14 cellular contexts compared by ENCODE assay signal in genomic region chr22:47835726-47836125, GRCh38.
DNase-seq lines count a peak whose midpoint lies in the region; ATAC-seq, FAIRE-seq and TF ChIP-seq lines count a peak whose summit lies in the region.
"Had no signal": no experiment of that assay in that cellular context is flagged by ENCODE, and none has a peak within 500 bp of the region (broad histone marks: within the 10 kb centered on the region; RNA-seq: fewer than 3 reads in every experiment).

No MANE protein-coding gene starts in this region.

- no peaks in the 10 kb centered on the region for H3K27me3 ChIP-seq in WERI-Rb-1 (ENCODE audit: insufficient read depth, low read depth, severe bottlenecking)

- no peak overlapping the region for H3K27ac Mint-ChIP-seq in activated naive CD4-positive, alpha-beta T cell treated with anti-CD3 and anti-CD28 coated beads, Interleukin-2, amount 50 U/mL, for 72 hours
- H3K27ac Mint-ChIP-seq: activated naive CD4-positive, alpha-beta T cell treated with anti-CD3 and anti-CD28 coated beads, Interleukin-2, amount 50 U/mL, for 24 hours had no signal

- TF ChIP-seq CTCF in foreskin fibroblast (IDR thresholded peaks at IDR 0.05; ENCODE audit: low read depth, low read length) (no peak), WERI-Rb-1 (IDR thresholded peaks at IDR 0.05; ENCODE audit: low read depth, low read length) (no peak)

- no peak for TF ChIP-seq POLR2A in H54 (IDR thresholded peaks at IDR 0.05; ENCODE audit: low read depth, low read length)

- H3K36me3 ChIP-seq in WERI-Rb-1, result no peaks in the 10 kb centered on the region

- no peak overlapping the region for H3K4me3 ChIP-seq in foreskin fibroblast (ENCODE audit: low read depth in 1 of 2, low read length in 2 of 2)
- H3K4me3 ChIP-seq in WERI-Rb-1 (ENCODE audit: low read depth, low read length), result no peak overlapping the region

- H3K36me3 Mint-ChIP-seq in activated naive CD4-positive, alpha-beta T cell treated with anti-CD3 and anti-CD28 coated beads, Interleukin-2, amount 50 U/mL, for 72 hours, result no peaks in the 10 kb centered on the region
- H3K36me3 Mint-ChIP-seq: activated naive CD4-positive, alpha-beta T cell treated with anti-CD3 and anti-CD28 coated beads, Interleukin-2, amount 50 U/mL, for 24 hours had no signal

- H3K27ac ChIP-seq in WERI-Rb-1, result no peak overlapping the region

- no peaks in the 10 kb centered on the region for H3K9me3 Mint-ChIP-seq in activated naive CD4-positive, alpha-beta T cell treated with anti-CD3 and anti-CD28 coated beads, Interleukin-2, amount 50 U/mL, for 72 hours
- H3K9me3 Mint-ChIP-seq: activated naive CD4-positive, alpha-beta T cell treated with anti-CD3 and anti-CD28 coated beads, Interleukin-2, amount 50 U/mL, for 24 hours had no signal

- FAIRE-seq in H54 (lab: Jason Lieb, UNC), result peak; percentile 96
- FAIRE-seq: G401.6 had no signal

- no peaks in the 10 kb centered on the region for H3K9me3 ChIP-seq in WERI-Rb-1 (ENCODE audit: severe bottlenecking)

- DNase-seq in A172 (ENCODE audit: low spot score) (peak; percentile 79), H54 (ENCODE audit: insufficient read length, low spot score) (peak; percentile 38), foreskin fibroblast (peak; percentile 9 to 40), DMS53 (lab: John Stamatoyannopoulos, UW) (no peak), WERI-Rb-1 (no peak), C1 segment of cervical spinal cord (lab: John Stamatoyannopoulos, UW) (no peak)
- DNase-seq in activated naive CD4-positive, alpha-beta T cell treated with anti-CD3 and anti-CD28 coated beads, Interleukin-2, amount 50 U/mL, for 72 hours (ENCODE audit: low spot score in 2 of 2), result no peak
- DNase-seq: activated CD8-positive, alpha-beta memory T cell treated with anti-CD3 and anti-CD28 coated beads for 24 hours; midbrain; NCI-H187; T-helper 9 cell had no signal

- ATAC-seq in SK-N-SH treated with all-trans-retinoic acid at 6 μM for 48 hours, result peak; percentile 84
- no peak for ATAC-seq in activated naive CD4-positive, alpha-beta T cell treated with anti-CD3 and anti-CD28 coated beads, Interleukin-2, amount 50 U/mL, for 72 hours

TF ChIP-seq in SK-N-SH treated with all-trans-retinoic acid at 6 μM for 48 hours, 23 proteins besides CTCF, POLR2A, EP300 and RAD21:
- no peak for TF ChIP-seq ZNF8 (CRISPR knock-in tag; IDR thresholded peaks at IDR 0.05)
- no peak for TF ChIP-seq ZC3H10 (CRISPR knock-in tag; IDR thresholded peaks at IDR 0.05)
- no peak for TF ChIP-seq TSHZ2 (CRISPR knock-in tag; IDR thresholded peaks at IDR 0.05)
- TF ChIP-seq ZNF565 (CRISPR knock-in tag; conservative IDR thresholded peaks at IDR 0.05; ENCODE audit: low read depth), result no peak
- TF ChIP-seq CSDC2 (CRISPR knock-in tag; IDR thresholded peaks at IDR 0.05), result no peak
- TF ChIP-seq, protein P1, sequence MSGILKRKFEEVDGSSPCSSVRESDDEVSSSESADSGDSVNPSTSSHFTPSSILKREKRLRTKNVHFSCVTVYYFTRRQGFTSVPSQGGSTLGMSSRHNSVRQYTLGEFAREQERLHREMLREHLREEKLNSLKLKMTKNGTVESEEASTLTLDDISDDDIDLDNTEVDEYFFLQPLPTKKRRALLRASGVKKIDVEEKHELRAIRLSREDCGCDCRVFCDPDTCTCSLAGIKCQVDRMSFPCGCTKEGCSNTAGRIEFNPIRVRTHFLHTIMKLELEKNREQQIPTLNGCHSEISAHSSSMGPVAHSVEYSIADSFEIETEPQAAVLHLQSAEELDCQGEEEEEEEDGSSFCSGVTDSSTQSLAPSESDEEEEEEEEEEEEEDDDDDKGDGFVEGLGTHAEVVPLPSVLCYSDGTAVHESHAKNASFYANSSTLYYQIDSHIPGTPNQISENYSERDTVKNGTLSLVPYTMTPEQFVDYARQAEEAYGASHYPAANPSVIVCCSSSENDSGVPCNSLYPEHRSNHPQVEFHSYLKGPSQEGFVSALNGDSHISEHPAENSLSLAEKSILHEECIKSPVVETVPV (CRISPR knock-in tag; IDR thresholded peaks at IDR 0.05), result no peak
- TF ChIP-seq, protein P2, sequence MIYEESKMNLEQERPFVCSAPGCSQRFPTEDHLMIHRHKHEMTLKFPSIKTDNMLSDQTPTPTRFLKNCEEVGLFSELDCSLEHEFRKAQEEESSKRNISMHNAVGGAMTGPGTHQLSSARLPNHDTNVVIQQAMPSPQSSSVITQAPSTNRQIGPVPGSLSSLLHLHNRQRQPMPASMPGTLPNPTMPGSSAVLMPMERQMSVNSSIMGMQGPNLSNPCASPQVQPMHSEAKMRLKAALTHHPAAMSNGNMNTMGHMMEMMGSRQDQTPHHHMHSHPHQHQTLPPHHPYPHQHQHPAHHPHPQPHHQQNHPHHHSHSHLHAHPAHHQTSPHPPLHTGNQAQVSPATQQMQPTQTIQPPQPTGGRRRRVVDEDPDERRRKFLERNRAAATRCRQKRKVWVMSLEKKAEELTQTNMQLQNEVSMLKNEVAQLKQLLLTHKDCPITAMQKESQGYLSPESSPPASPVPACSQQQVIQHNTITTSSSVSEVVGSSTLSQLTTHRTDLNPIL (CRISPR knock-in tag; IDR thresholded peaks at IDR 0.05; ENCODE audit: low read depth), result no peak
- TF ChIP-seq ESRRG (CRISPR knock-in tag; IDR thresholded peaks at IDR 0.05), result no peak
- TF ChIP-seq ZFP3 (CRISPR knock-in tag; IDR thresholded peaks at IDR 0.05), result no peak
- TF ChIP-seq SNAI2 (CRISPR knock-in tag; IDR thresholded peaks at IDR 0.05), result no peak
- no peak for TF ChIP-seq GLIS3 (CRISPR knock-in tag; IDR thresholded peaks at IDR 0.05)
- TF ChIP-seq RARB (CRISPR knock-in tag; IDR thresholded peaks at IDR 0.05), result no peak
- TF ChIP-seq OSR1 (CRISPR knock-in tag; IDR thresholded peaks at IDR 0.05), result no peak
- TF ChIP-seq BACH2 (CRISPR knock-in tag; IDR thresholded peaks at IDR 0.05; ENCODE audit: borderline replicate concordance), result no peak
- no peak for TF ChIP-seq PPARA (CRISPR knock-in tag; IDR thresholded peaks at IDR 0.05; ENCODE audit: borderline replicate concordance)
- TF ChIP-seq TCF4 (CRISPR knock-in tag; IDR thresholded peaks at IDR 0.05; ENCODE audit: borderline replicate concordance), result no peak
- TF ChIP-seq TOX (CRISPR knock-in tag; IDR thresholded peaks at IDR 0.05; ENCODE audit: borderline replicate concordance), result no peak
- TF ChIP-seq ISL1 (CRISPR knock-in tag; IDR thresholded peaks at IDR 0.05), result no peak

Comparison
In these comparisons a context has a peak if more than half of its experiments do, and no peak if none do; other contexts are left out.
1. DNase-seq: peak in A172 (single experiment), H54 (single experiment) and foreskin fibroblast (2 of 2); none in DMS53 (single experiment), activated naive CD4-positive, alpha-beta T cell treated with anti-CD3 and anti-CD28 coated beads, Interleukin-2, amount 50 U/mL, for 72 hours (0 of 2), WERI-Rb-1 (single experiment) and C1 segment of cervical spinal cord (0 of 14).